In genomic region chr11:67442504-67443398, GRCh38 we compare ENCODE assay signal across 8 cellular contexts. TPM values are rescaled to one million over a fixed set of nuclear protein-coding genes. Genes with fewer than 3 reads are reported as not detected.
DNase-seq lines count a peak whose midpoint lies in the region; ATAC-seq, FAIRE-seq and TF ChIP-seq lines count a peak whose summit lies in the region.

No MANE protein-coding gene starts in this region.

- dilution Hi-C loops in endothelial cell of umbilical vein (cut with MboI; ENCODE audit: extremely low pct_ligation_motif_present, low sequenced_read_pairs) = no loop called here

- no peaks in the 10 kb centered on the region for H3K36me3 ChIP-seq in CD8-positive, alpha-beta memory T cell (ENCODE audit: insufficient read depth, low read length)
- H3K36me3 ChIP-seq in OCI-LY7 (ENCODE audit: insufficient read depth, low read length) (peaks cover 9% of the 10 kb centered on the region; the same call in 1 of the 2 replicates), endothelial cell of umbilical vein (ENCODE audit: control insufficient read depth in 2 of 2, extremely low read depth in 1 of 2, insufficient read depth in 2 of 2, low read length in 2 of 2) (peaks cover 0 to 19% of the 10 kb centered on the region in 2 experiments), osteoblast (ENCODE audit: insufficient read depth, low read length) (peaks cover 13% of the 10 kb centered on the region)

- DNase-seq in CD8-positive, alpha-beta memory T cell = peak in 2 of 5 donors; percentile 17 to 29
- DNase-seq in OCI-LY7 (ENCODE audit: low spot score) (peak; percentile 29), endothelial cell of umbilical vein (ENCODE audit: low read depth, low spot score) (no peak), osteoblast (ENCODE audit: insufficient read length, low spot score, missing footprints) (peak; percentile 96), NCI-H2227 (lab: John Stamatoyannopoulos, UW; ENCODE audit: unreplicated experiment) (no peak), NCI-H524 treated with DMSO at 0.1 percent for 48 hours (lab: John Stamatoyannopoulos, UW) (no peak), NCI-H526 (lab: John Stamatoyannopoulos, UW) (no peak)

- H3K27ac ChIP-seq in CD8-positive, alpha-beta memory T cell (ENCODE audit: low read depth, low read length) = peak overlapping the region; percentile 54
- H3K27ac ChIP-seq in OCI-LY7 (ENCODE audit: low read depth, low read length, poor library complexity, severe bottlenecking) (peak overlapping the region; percentile 94), endothelial cell of umbilical vein (ENCODE audit: insufficient read depth, low read depth, low read length) (peak overlapping the region; percentile 72), osteoblast (ENCODE audit: low read depth, low read length) (peak overlapping the region; percentile 65)

- POLR2A ChIA-PET in CD8-positive, alpha-beta memory T cell (lab: Charles Lee) = interaction anchor here (0.6 to 1.7 kb wide), 8 partner anchors 8 to 269 kb away, joined by 3 to 6 read pairs (median 4); partner anchors contain the start of genes PITPNM1, PPP1CA, RAD9A and TBC1D10C
- POLR2A ChIA-PET in OCI-LY7 (lab: Charles Lee) (interaction anchor here (0.6 to 1.4 kb wide), 6 partner anchors 16 to 43 kb away, joined by 3 to 6 read pairs (median 3); no protein-coding TSS in a partner anchor), endothelial cell of umbilical vein (lab: Charles Lee) (interaction anchor here (0.6 kb wide), 1 partner anchor 57 kb away, joined by 3 read pairs; no protein-coding TSS in a partner anchor)

- no peak for TF ChIP-seq CTCF in OCI-LY7 (conservative IDR thresholded peaks at IDR 0.05; ENCODE audit: low read length)
- TF ChIP-seq CTCF in endothelial cell of umbilical vein (IDR thresholded peaks at IDR 0.05; ENCODE audit: extremely low read depth in 1 of 2, insufficient read depth in 1 of 2, low read depth in 1 of 2, low read length in 2 of 2) = no peak
- no peak for TF ChIP-seq CTCF in osteoblast (IDR thresholded peaks at IDR 0.05; ENCODE audit: extremely low read depth, low read depth, low read length)

- peaks cover 0 to 2% (median 0%) of the 10 kb centered on the region in 3 donors for H3K36me3 Mint-ChIP-seq in CD8-positive, alpha-beta memory T cell

- H3K27ac Mint-ChIP-seq in CD8-positive, alpha-beta memory T cell = peak overlapping the region; percentile 76 to 97 (median 89)

- H3K9me3 Mint-ChIP-seq in CD8-positive, alpha-beta memory T cell = peaks cover 0 to 2% (median 0%) of the 10 kb centered on the region in 5 donors

- H3K4me3 Mint-ChIP-seq in CD8-positive, alpha-beta memory T cell = peak overlapping the region; percentile 48 to 79 (median 65)

- CTCF ChIA-PET in CD8-positive, alpha-beta memory T cell (lab: Charles Lee) = interaction anchor here (1.9 kb wide), 1 partner anchor 51 kb away, joined by 5 read pairs; the partner anchor contains the start of gene RAD9A
- CTCF ChIA-PET in OCI-LY7 (lab: Charles Lee; ENCODE audit: unreplicated experiment) (interaction anchor here (0.6 kb wide), 1 partner anchor 39 kb away, joined by 3 read pairs; the partner anchor contains the start of gene TBC1D10C), endothelial cell of umbilical vein (lab: Charles Lee) (interaction anchor here (0.7 to 1.2 kb wide), 2 partner anchors 9 to 41 kb away, joined by 4 read pairs; partner anchors contain the start of gene PPP1CA)

- H3K79me2 ChIP-seq in OCI-LY7 (ENCODE audit: insufficient read depth, low read depth, low read length) = peaks cover 4% of the 10 kb centered on the region; the same call in 1 of the 2 replicates
- peaks cover 11% of the 10 kb centered on the region for H3K79me2 ChIP-seq in endothelial cell of umbilical vein (ENCODE audit: control insufficient read depth, insufficient read depth, low read length)
- peaks cover 18% of the 10 kb centered on the region for H3K79me2 ChIP-seq in osteoblast (ENCODE audit: insufficient read depth, low read length)

- peak overlapping the region; percentile 82 for H3K4me2 ChIP-seq in OCI-LY7 (ENCODE audit: low read length)
- H3K4me2 ChIP-seq in endothelial cell of umbilical vein (ENCODE audit: insufficient read depth, low read length) = peak overlapping the region; percentile 83
- H3K4me2 ChIP-seq in osteoblast (ENCODE audit: insufficient read depth, low read length) = peak overlapping the region; percentile 86

- H3K4me1 Mint-ChIP-seq in CD8-positive, alpha-beta memory T cell = peaks cover 59 to 87% (median 64%) of the 10 kb centered on the region in 3 donors

- H2AFZ ChIP-seq in OCI-LY7 (ENCODE audit: low read length) = no peak overlapping the region
- H2AFZ ChIP-seq in endothelial cell of umbilical vein (ENCODE audit: low read depth, low read length) = no peak overlapping the region
- no peak overlapping the region for H2AFZ ChIP-seq in osteoblast (ENCODE audit: low read length)

- H3K9me2 ChIP-seq in OCI-LY7 (ENCODE audit: insufficient read depth, low read length) = no peaks in the 10 kb centered on the region

- ATAC-seq in HG03159 (IDR thresholded peaks at IDR 0.05; ENCODE audit: unreplicated experiment) = no peak

- H3K4me1 ChIP-seq in CD8-positive, alpha-beta memory T cell (ENCODE audit: insufficient read depth, low read length) = peaks cover 66% of the 10 kb centered on the region
- H3K4me1 ChIP-seq in OCI-LY7 (ENCODE audit: insufficient read depth, low read length, poor library complexity, severe bottlenecking) (peaks cover 93% of the 10 kb centered on the region), endothelial cell of umbilical vein (ENCODE audit: control insufficient read depth, extremely low read depth, insufficient read depth, low read length) (peaks cover 6% of the 10 kb centered on the region), osteoblast (ENCODE audit: insufficient read depth, low read length) (peaks cover 7% of the 10 kb centered on the region)

- no peaks in the 10 kb centered on the region for H3K9me1 ChIP-seq in endothelial cell of umbilical vein (replicated peaks; ENCODE audit: control insufficient read depth, extremely low read depth, insufficient read depth, low read length)

- no peaks in the 10 kb centered on the region for H3K27me3 ChIP-seq in CD8-positive, alpha-beta memory T cell (ENCODE audit: insufficient read depth, low read length, poor library complexity, severe bottlenecking)
- H3K27me3 ChIP-seq in endothelial cell of umbilical vein (ENCODE audit: control insufficient read depth in 2 of 2, insufficient read depth in 2 of 2, low read length in 2 of 2) (no peaks in the 10 kb centered on the region), osteoblast (ENCODE audit: insufficient read depth, low read length) (no peaks in the 10 kb centered on the region)

- no peak overlapping the region for H3K4me3 ChIP-seq in CD8-positive, alpha-beta memory T cell (ENCODE audit: low read length)
- H3K4me3 ChIP-seq in OCI-LY7 (ENCODE audit: low read depth, low read length, poor library complexity, severe bottlenecking) (peak overlapping the region; percentile 69), endothelial cell of umbilical vein (replicated peaks in 1 of 3; ENCODE audit: insufficient read depth in 1 of 3, low read depth in 1 of 3, low read length in 3 of 3) (peak overlapping the region; percentile 72 to 90 (median 77)), osteoblast (ENCODE audit: insufficient read depth, low read length) (peak overlapping the region; percentile 92)

- H3K27me3 Mint-ChIP-seq in CD8-positive, alpha-beta memory T cell = peaks cover 0 to 1% of the 10 kb centered on the region in 2 donors

- peak overlapping the region; percentile 89 for H3K9ac ChIP-seq in endothelial cell of umbilical vein (replicated peaks; ENCODE audit: extremely low read depth, insufficient read depth, low read length)

- intact Hi-C loops in OCI-LY7 (cut with micrococcal nuclease; ENCODE audit: unreplicated experiment) = loop anchor here (1.0 to 2.0 kb wide), 2 partner anchors 26 to 42 kb away; no protein-coding TSS in a partner anchor
- intact Hi-C loops in endothelial cell of umbilical vein (cut with micrococcal nuclease) = loop anchor here (1.0 to 2.0 kb wide), 5 partner anchors 14 to 62 kb away; partner anchors contain the start of genes AIP, PITPNM1 and RPS6KB2

- H4K20me1 ChIP-seq in OCI-LY7 (ENCODE audit: insufficient read depth, low read length) = no peaks in the 10 kb centered on the region
- no peaks in the 10 kb centered on the region for H4K20me1 ChIP-seq in endothelial cell of umbilical vein (replicated peaks; ENCODE audit: control insufficient read depth, extremely low read depth, insufficient read depth, low read length)
- peaks cover 10% of the 10 kb centered on the region for H4K20me1 ChIP-seq in osteoblast (ENCODE audit: insufficient read depth, low read length)

- no peak for TF ChIP-seq POLR2A in endothelial cell of umbilical vein (IDR thresholded peaks at IDR 0.05; ENCODE audit: low read depth, low read length)

- no peaks in the 10 kb centered on the region for H3K9me3 ChIP-seq in CD8-positive, alpha-beta memory T cell (ENCODE audit: low read length)
- no peaks in the 10 kb centered on the region for H3K9me3 ChIP-seq in OCI-LY7 (ENCODE audit: low read length)
- no peaks in the 10 kb centered on the region for H3K9me3 ChIP-seq in endothelial cell of umbilical vein (replicated peaks; ENCODE audit: control insufficient read depth, insufficient read depth, low read length)
- no peaks in the 10 kb centered on the region for H3K9me3 ChIP-seq in osteoblast (ENCODE audit: low read depth, low read length)

- BruUV-seq in OCI-LY7 (replicated peaks; lab: Mats Ljungman, UMichigan) (no TSS peak), endothelial cell of umbilical vein (replicated peaks; lab: Mats Ljungman, UMichigan) (TSS peak; percentile 33)

- peak; percentile 21 for FAIRE-seq in endothelial cell of umbilical vein (lab: Jason Lieb, UNC)

RNA-seq across cellular contexts. Expression of gene CORO1B, which starts 0.5 kb away (rescaled TPM):
- total RNA-seq in CD8-positive, alpha-beta memory T cell = 10 to 100 TPM; 90.3 to 92.8 TPM
- polyA plus RNA-seq in CD8-positive, alpha-beta memory T cell = 12.2 TPM
- total RNA-seq in OCI-LY7 (2014; rRNA removed; shearing (Covaris generic)) = 48.0 and 55.3 TPM in 2 replicates
- 85.3 and 87.4 TPM in 2 replicates for total RNA-seq in OCI-LY7 (2022)
- total RNA-seq in endothelial cell of umbilical vein = 126 and 142 TPM in 2 replicates
- polyA plus RNA-seq in endothelial cell of umbilical vein = 197 and 236 TPM in 2 replicates
- 119 and 178 TPM in 2 replicates for polyA plus RNA-seq in endothelial cell of umbilical vein (2011; cell fraction: cytosol; rRNA removed)
- polyA plus RNA-seq in endothelial cell of umbilical vein (2011; cell fraction: nucleus; rRNA removed) = 136 and 160 TPM in 2 replicates
- polyA plus RNA-seq in endothelial cell of umbilical vein (2012) = 77.0 and 130 TPM in 2 replicates
- 97.2 and 116 TPM in 2 replicates for polyA minus RNA-seq in endothelial cell of umbilical vein
- polyA minus RNA-seq in endothelial cell of umbilical vein (2011; cell fraction: cytosol; rRNA and poly(A)+ RNA removed) = 59.2 TPM
- 36.0 and 65.5 TPM in 2 replicates for polyA minus RNA-seq in endothelial cell of umbilical vein (2011; cell fraction: nucleus; rRNA and poly(A)+ RNA removed)
- 137 and 140 TPM in 2 replicates for total RNA-seq in osteoblast

RNA-seq across cellular contexts. Expression of gene PTPRCAP, which starts 5.3 kb away (rescaled TPM):
- 100 to 1,000 TPM; 145 to 163 TPM for total RNA-seq in CD8-positive, alpha-beta memory T cell
- polyA plus RNA-seq in CD8-positive, alpha-beta memory T cell = 1,075 TPM
- total RNA-seq in OCI-LY7 (2014; rRNA removed; shearing (Covaris generic)) = 175 and 212 TPM in 2 replicates
- total RNA-seq in OCI-LY7 (2022) (101 and 129 TPM in 2 replicates), endothelial cell of umbilical vein (1.4 TPM in 1 of 2 replicates, not detected in the other), osteoblast (under 0.01 and 0.36 TPM in 2 replicates)
- 3.6 and 6.5 TPM in 2 replicates for polyA plus RNA-seq in endothelial cell of umbilical vein
- 0.66 and 0.99 TPM in 2 replicates for polyA plus RNA-seq in endothelial cell of umbilical vein (2011; cell fraction: cytosol; rRNA removed)
- polyA plus RNA-seq in endothelial cell of umbilical vein (2011; cell fraction: nucleus; rRNA removed) = 15.0 and 16.6 TPM in 2 replicates
- polyA plus RNA-seq in endothelial cell of umbilical vein (2012) = 0.47 and 0.74 TPM in 2 replicates
- polyA minus RNA-seq in endothelial cell of umbilical vein = 0.79 and 0.85 TPM in 2 replicates
- not detected for polyA minus RNA-seq in endothelial cell of umbilical vein (2011; cell fraction: cytosol; rRNA and poly(A)+ RNA removed)
- 0.38 and 1.3 TPM in 2 replicates for polyA minus RNA-seq in endothelial cell of umbilical vein (2011; cell fraction: nucleus; rRNA and poly(A)+ RNA removed)

RNA-seq across cellular contexts. Expression of gene GPR152, which starts 9.8 kb away (rescaled TPM):
- total RNA-seq in CD8-positive, alpha-beta memory T cell = not detected
- polyA plus RNA-seq in CD8-positive, alpha-beta memory T cell = 0.87 TPM
- not detected in 2 replicates for total RNA-seq in OCI-LY7 (2014; rRNA removed; shearing (Covaris generic))
- total RNA-seq in OCI-LY7 (2022) = not detected in 2 replicates
- total RNA-seq in endothelial cell of umbilical vein = not detected in 2 replicates
- not detected in 2 replicates for polyA plus RNA-seq in endothelial cell of umbilical vein
- polyA plus RNA-seq in endothelial cell of umbilical vein (2011; cell fraction: cytosol; rRNA removed) = not detected in 2 replicates
- not detected in 2 replicates for polyA plus RNA-seq in endothelial cell of umbilical vein (2011; cell fraction: nucleus; rRNA removed)
- polyA plus RNA-seq in endothelial cell of umbilical vein (2012) = not detected in 2 replicates
- not detected in 2 replicates for polyA minus RNA-seq in endothelial cell of umbilical vein
- polyA minus RNA-seq in endothelial cell of umbilical vein (2011; cell fraction: cytosol; rRNA and poly(A)+ RNA removed) = not detected
- polyA minus RNA-seq in endothelial cell of umbilical vein (2011; cell fraction: nucleus; rRNA and poly(A)+ RNA removed) = not detected in 2 replicates
- not detected in 2 replicates for total RNA-seq in osteoblast

RNA-seq across cellular contexts. Expression of gene CABP4, which starts 12.4 kb away (rescaled TPM):
- under 1 TPM; 0.28 to 0.33 TPM for total RNA-seq in CD8-positive, alpha-beta memory T cell
- polyA plus RNA-seq in CD8-positive, alpha-beta memory T cell = 0.36 TPM
- 3.0 and 3.1 TPM in 2 replicates for total RNA-seq in OCI-LY7 (2014; rRNA removed; shearing (Covaris generic))
- total RNA-seq in OCI-LY7 (2022) (11.5 and 11.8 TPM in 2 replicates), endothelial cell of umbilical vein (4.2 and 5.0 TPM in 2 replicates), osteoblast (not detected in 2 replicates)
- polyA plus RNA-seq in endothelial cell of umbilical vein = 2.4 and 2.6 TPM in 2 replicates
- polyA plus RNA-seq in endothelial cell of umbilical vein (2011; cell fraction: cytosol; rRNA removed) = 1.1 and 1.8 TPM in 2 replicates
- 5.6 and 7.4 TPM in 2 replicates for polyA plus RNA-seq in endothelial cell of umbilical vein (2011; cell fraction: nucleus; rRNA removed)
- 0.92 and 1.3 TPM in 2 replicates for polyA plus RNA-seq in endothelial cell of umbilical vein (2012)
- 1.5 and 2.2 TPM in 2 replicates for polyA minus RNA-seq in endothelial cell of umbilical vein
- polyA minus RNA-seq in endothelial cell of umbilical vein (2011; cell fraction: cytosol; rRNA and poly(A)+ RNA removed) = not detected
- 1.3 and 2.7 TPM in 2 replicates for polyA minus RNA-seq in endothelial cell of umbilical vein (2011; cell fraction: nucleus; rRNA and poly(A)+ RNA removed)

RNA-seq across cellular contexts. Expression of gene RPS6KB2, which starts 14.5 kb away (rescaled TPM):
- total RNA-seq in CD8-positive, alpha-beta memory T cell = 10 to 100 TPM; 86.0 to 88.4 TPM
- 54.0 TPM for polyA plus RNA-seq in CD8-positive, alpha-beta memory T cell
- 51.1 and 69.4 TPM in 2 replicates for total RNA-seq in OCI-LY7 (2014; rRNA removed; shearing (Covaris generic))
- total RNA-seq in OCI-LY7 (2022) (48.3 and 54.9 TPM in 2 replicates), endothelial cell of umbilical vein (47.8 and 53.8 TPM in 2 replicates), osteoblast (33.9 and 36.9 TPM in 2 replicates)
- polyA plus RNA-seq in endothelial cell of umbilical vein = 60.0 and 70.0 TPM in 2 replicates
- polyA plus RNA-seq in endothelial cell of umbilical vein (2011; cell fraction: cytosol; rRNA removed) = 52.4 and 60.7 TPM in 2 replicates
- 91.2 and 103 TPM in 2 replicates for polyA plus RNA-seq in endothelial cell of umbilical vein (2011; cell fraction: nucleus; rRNA removed)
- polyA plus RNA-seq in endothelial cell of umbilical vein (2012) = 37.7 and 41.2 TPM in 2 replicates
- 43.2 and 44.7 TPM in 2 replicates for polyA minus RNA-seq in endothelial cell of umbilical vein
- 47.2 TPM for polyA minus RNA-seq in endothelial cell of umbilical vein (2011; cell fraction: cytosol; rRNA and poly(A)+ RNA removed)
- polyA minus RNA-seq in endothelial cell of umbilical vein (2011; cell fraction: nucleus; rRNA and poly(A)+ RNA removed) = 20.7 and 23.7 TPM in 2 replicates

Comparison
In these comparisons a context has a peak if more than half of its experiments do, and no peak if none do; other contexts are left out.
1. DNase-seq: peak in OCI-LY7 (single experiment) and osteoblast (single experiment); none in endothelial cell of umbilical vein (single experiment), NCI-H2227 (single experiment), NCI-H524 treated with DMSO at 0.1 percent for 48 hours (single experiment) and NCI-H526 (0 of 2).
2. RNA of gene PTPRCAP, which starts 5.3 kb away (total RNA-seq): 101 to 212 TPM in OCI-LY7 and 145 to 163 TPM in CD8-positive, alpha-beta memory T cell; under 0.01 to 0.36 TPM in osteoblast and 1.4 TPM in endothelial cell of umbilical vein; every median in the first group is over 10 times any median in the second.
3. Peak in every context shown above with its lines, with median percentiles within 50 percentile points of each other: H3K27ac ChIP-seq and H3K4me2 ChIP-seq.